9 cellular contexts compared by ENCODE assay signal in genomic region chr6:100472674-100473073, GRCh38. TPM values are rescaled to one million over a fixed set of nuclear protein-coding genes. Genes with fewer than 3 reads are reported as not detected.
DNase-seq lines count a peak whose midpoint lies in the region; ATAC-seq and TF ChIP-seq lines count a peak whose summit lies in the region.
"Had no signal": no experiment of that assay in that cellular context is flagged by ENCODE, and none has a peak within 500 bp of the region (broad histone marks: within the 10 kb centered on the region; RNA-seq: fewer than 3 reads in every experiment).

No MANE protein-coding gene starts in this region.

- H3K4me3 ChIP-seq in OCI-LY1 (ENCODE audit: low read depth, low read length, poor library complexity, severe bottlenecking) = no peak overlapping the region

- H3K4me1 Mint-ChIP-seq in activated T-cell treated with anti-CD3 and anti-CD28 coated beads, Interleukin-2, amount 50 U/mL, for 4 hours (ENCODE audit: low read depth) = no peaks in the 10 kb centered on the region
- H3K4me1 Mint-ChIP-seq: nephron had no signal

- no peaks in the 10 kb centered on the region for H3K79me2 ChIP-seq in OCI-LY1 (ENCODE audit: insufficient read depth, low read length)

- ATAC-seq in activated T-cell treated with anti-CD3 and anti-CD28 coated beads, Interleukin-2, amount 50 U/mL, for 4 hours = peak; percentile 69 to 71
- peak; percentile 89 for ATAC-seq in HG02840 (IDR thresholded peaks at IDR 0.05; ENCODE audit: low FRiP score, unreplicated experiment)

- H3K9me3 ChIP-seq in OCI-LY1 (ENCODE audit: low read length) = no peaks in the 10 kb centered on the region

- peaks cover 53% of the 10 kb centered on the region for H3K4me1 ChIP-seq in OCI-LY1 (ENCODE audit: insufficient read depth, low read length, severe bottlenecking)

- peak overlapping the region; percentile 30 for H3K4me2 ChIP-seq in OCI-LY1 (ENCODE audit: low read length)

- peaks cover 68% of the 10 kb centered on the region for H3K27me3 Mint-ChIP-seq in activated T-cell treated with anti-CD3 and anti-CD28 coated beads, Interleukin-2, amount 50 U/mL, for 4 hours (ENCODE audit: low read depth)

- H3K36me3 ChIP-seq in OCI-LY1 (ENCODE audit: insufficient read depth, low read length) = no peaks in the 10 kb centered on the region

- no peak overlapping the region for H2AFZ ChIP-seq in OCI-LY1 (ENCODE audit: low read length)

- H3K36me3 Mint-ChIP-seq in activated T-cell treated with anti-CD3 and anti-CD28 coated beads, Interleukin-2, amount 50 U/mL, for 4 hours (ENCODE audit: insufficient read depth) = peaks cover 2% of the 10 kb centered on the region

- H3K9me3 Mint-ChIP-seq in activated T-cell treated with anti-CD3 and anti-CD28 coated beads, Interleukin-2, amount 50 U/mL, for 4 hours = no peaks in the 10 kb centered on the region
- H3K9me3 Mint-ChIP-seq: nephron had no signal

- no peak overlapping the region; the same call in 1 of the 2 replicates for H3K9ac ChIP-seq in OCI-LY1 (ENCODE audit: low read length)

- H3K9me2 ChIP-seq in OCI-LY1 (ENCODE audit: low read depth, low read length) = no peaks in the 10 kb centered on the region

- no peak for DNase-seq in activated T-cell treated with anti-CD3 and anti-CD28 coated beads, Interleukin-2, amount 50 U/mL, for 4 hours
- DNase-seq in activated T-cell treated with anti-CD3 and anti-CD28 coated beads, Interleukin-2, amount 50 U/mL, for 1 hour = no peak
- peak; percentile 48 for DNase-seq in stimulated activated CD8-positive, alpha-beta memory T cell treated with anti-CD3 and anti-CD28 coated beads, Interleukin-4, amount 100 ng/mL, for 48 hours
- DNase-seq in AG08395 (ENCODE audit: low spot score) = no peak
- no peak for DNase-seq in caudate nucleus (lab: John Stamatoyannopoulos, UW)
- no peak for DNase-seq in AG08396 (ENCODE audit: low spot score)

- no peaks in the 10 kb centered on the region for H4K20me1 ChIP-seq in OCI-LY1 (ENCODE audit: insufficient read depth, low read length)

- H3F3A ChIP-seq in OCI-LY1 (ENCODE audit: insufficient read depth, low read length) = no peaks in the 10 kb centered on the region

- H3K4me3 Mint-ChIP-seq in activated T-cell treated with anti-CD3 and anti-CD28 coated beads, Interleukin-2, amount 50 U/mL, for 4 hours = no peak overlapping the region
- H3K4me3 Mint-ChIP-seq: nephron had no signal

- TF ChIP-seq CTCF in OCI-LY1 (IDR thresholded peaks at IDR 0.05; ENCODE audit: low read length) = no peak

- peak overlapping the region; percentile 89 for H3K27ac ChIP-seq in OCI-LY1 (ENCODE audit: low read depth, low read length, poor library complexity, severe bottlenecking)
- H3K27ac ChIP-seq in caudate nucleus (ENCODE audit: low read depth, low read length) = no peak overlapping the region

- no peaks in the 10 kb centered on the region for H3K27me3 ChIP-seq in OCI-LY1 (ENCODE audit: insufficient read depth, low read length)

RNA-seq across cellular contexts. Expression of gene SIM1, which starts 8.0 kb away (rescaled TPM):
- not detected for total RNA-seq in activated T-cell treated with anti-CD3 and anti-CD28 coated beads, Interleukin-2, amount 50 U/mL, for 4 hours
